In genomic region chr13:89577301-89577700, GRCh38 we compare ENCODE assay signal across 17 cellular contexts.
"Had no signal": no experiment of that assay in that cellular context is flagged by ENCODE, and none has a peak within 500 bp of the region (broad histone marks: within the 10 kb centered on the region; RNA-seq: fewer than 3 reads in every experiment).

No MANE protein-coding gene starts in this region.

- H3K4me3 Mint-ChIP-seq: activated naive CD8-positive, alpha-beta T cell treated with anti-CD3 and anti-CD28 coated beads, Interleukin-2, amount 10 ng/mL, durations not matched to agents 7 days and 5 days; activated T-helper 1 cell treated with anti-CD3 and anti-CD28 coated beads, Interleukin-12 subunit alpha, Interleukin-12 subunit beta, Interleukin-2, Interleukin-4 antibody, amounts not matched to agents 30 ng/mL and 10 ng/mL and 1 ng/mL, durations not matched to agents 14 hours and 24 hours and 36 hours; naive thymus-derived CD8-positive, alpha-beta T cell; T-helper 2 cell treated with Interferon-gamma antibody and Interleukin-4, amounts not matched to agents 5 μg/mL and 100 μg/mL, for 36 hours had no signal

- H3K27ac ChIP-seq: epithelial cell of prostate, right atrium auricular region, skin epidermis, transverse colon had no signal

- H3K36me3 Mint-ChIP-seq: activated naive CD8-positive, alpha-beta T cell treated with anti-CD3 and anti-CD28 coated beads, Interleukin-2, amount 10 ng/mL, durations not matched to agents 7 days and 5 days; naive thymus-derived CD8-positive, alpha-beta T cell had no signal

- DNase-seq: activated CD4-positive, alpha-beta T cell treated with anti-CD3 and anti-CD28 coated beads, Interleukin-2, amount 50 U/mL, for 1 hour; activated naive CD8-positive, alpha-beta T cell treated with anti-CD3 and anti-CD28 coated beads, Interleukin-2, amount 10 ng/mL, durations not matched to agents 7 days and 5 days; aorta; effector memory CD4-positive, alpha-beta T cell; islet precursor cell; naive thymus-derived CD8-positive, alpha-beta T cell; posterior cingulate gyrus; stimulated activated CD4-positive, alpha-beta T cell treated with anti-CD3 and anti-CD28 coated beads, Interleukin-4, amount 100 ng/mL, for 24 hours; stimulated activated naive CD4-positive, alpha-beta T cell treated with Interleukin-2 at 50 U/mL for 16 hours; substantia nigra; transverse colon had no signal

- H3K4me1 ChIP-seq: right atrium auricular region, transverse colon had no signal

- ATAC-seq: left lobe of liver; naive thymus-derived CD8-positive, alpha-beta T cell had no signal

- H3K4me3 ChIP-seq: right atrium auricular region, skin epidermis, transverse colon had no signal

- H3K27me3 Mint-ChIP-seq: activated naive CD8-positive, alpha-beta T cell treated with anti-CD3 and anti-CD28 coated beads, Interleukin-2, amount 10 ng/mL, durations not matched to agents 7 days and 5 days; naive thymus-derived CD8-positive, alpha-beta T cell had no signal

- H3K27me3 ChIP-seq: right atrium auricular region, transverse colon had no signal

- H3K36me3 ChIP-seq: right atrium auricular region, transverse colon had no signal

- H3K9me3 ChIP-seq: transverse colon had no signal

- H3K27ac Mint-ChIP-seq: activated naive CD8-positive, alpha-beta T cell treated with anti-CD3 and anti-CD28 coated beads, Interleukin-2, amount 10 ng/mL, durations not matched to agents 7 days and 5 days; activated T-helper 1 cell treated with anti-CD3 and anti-CD28 coated beads, Interleukin-12 subunit alpha, Interleukin-12 subunit beta, Interleukin-2, Interleukin-4 antibody, amounts not matched to agents 30 ng/mL and 10 ng/mL and 1 ng/mL, durations not matched to agents 14 hours and 24 hours and 36 hours; naive thymus-derived CD8-positive, alpha-beta T cell; T-helper 2 cell treated with Interferon-gamma antibody and Interleukin-4, amounts not matched to agents 5 μg/mL and 100 μg/mL, for 36 hours had no signal

- H3K4me1 Mint-ChIP-seq: activated naive CD8-positive, alpha-beta T cell treated with anti-CD3 and anti-CD28 coated beads, Interleukin-2, amount 10 ng/mL, durations not matched to agents 7 days and 5 days; naive thymus-derived CD8-positive, alpha-beta T cell had no signal
